Comparison of ENCODE assay signal across 23 cellular contexts in the genomic region with DNA sequence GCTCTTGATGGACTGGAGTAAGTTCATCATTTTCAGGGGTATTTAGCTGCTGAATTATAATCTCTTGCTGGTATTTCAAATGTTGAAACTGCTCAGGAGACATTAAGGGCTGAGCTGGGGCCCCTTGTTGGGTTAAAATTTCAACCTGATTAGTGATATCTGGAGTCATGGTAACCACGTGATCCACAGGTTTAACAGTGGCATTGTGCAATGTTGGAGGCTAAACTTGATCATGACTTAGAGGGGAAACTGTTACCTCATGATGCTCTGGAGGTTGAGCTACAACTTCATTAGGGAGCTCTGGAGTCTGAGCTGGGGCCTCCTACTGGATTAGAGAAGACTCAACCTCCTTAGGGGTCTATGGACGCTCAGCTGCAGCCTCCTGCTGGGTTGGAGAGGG. TPM values are rescaled to one million over a fixed set of nuclear protein-coding genes. Genes with fewer than 3 reads are reported as not detected.
"Had no signal": no experiment of that assay in that cellular context is flagged by ENCODE, and none has a peak within 500 bp of the region (broad histone marks: within the 10 kb centered on the region; RNA-seq: fewer than 3 reads in every experiment).

No MANE protein-coding gene starts in this region.

- ATAC-seq: PC-3, SK-N-SH treated with all-trans-retinoic acid at 6 μM for 48 hours had no signal

- H3K9me3 ChIP-seq: SJSA1 had no signal

- H3K4me1 ChIP-seq: SJSA1 had no signal

- H3K4me3 Mint-ChIP-seq: activated CD4-positive, alpha-beta T cell treated with anti-CD3 and anti-CD28 coated beads, Interleukin-2, amount 10 ng/mL, durations not matched to agents 24 days and 14 days; activated naive CD4-positive, alpha-beta T cell treated with anti-CD3 and anti-CD28 coated beads, Interleukin-2, amount 50 U/mL, for 24 hours; brain; central memory CD8-positive, alpha-beta T cell; T-helper 1 cell treated with Interleukin-12 subunit alpha and Interleukin-12 subunit beta and Interleukin-4 antibody, amounts not matched to agents 30 μg/mL and 1 μg/mL, for 36 hours had no signal

- H3K36me3 ChIP-seq: SJSA1 had no signal

- DNase-seq: activated CD4-positive, alpha-beta T cell treated with anti-CD3 and anti-CD28 coated beads for 1 hour; activated CD4-positive, alpha-beta T cell treated with anti-CD3 and anti-CD28 coated beads, Interleukin-2, amount 10 ng/mL, durations not matched to agents 24 days and 14 days; activated CD4-positive, alpha-beta T cell treated with anti-CD3 and anti-CD28 coated beads, Interleukin-2, amount 50 U/mL, for 48 hours; activated effector memory CD4-positive, alpha-beta T cell treated with Interleukin-2 at 50 U/mL for 16 hours; activated naive CD4-positive, alpha-beta T cell; activated T-cell treated with anti-CD3 and anti-CD28 coated beads for 4 hours; amygdala; Karpas-422; NCI-H1048; NCI-H146; NCI-H187 treated with DMSO at 0.1 percent for 48 hours; NCI-H2081 treated with DMSO at 0.1 percent for 48 hours; NCI-H446; NCI-H524; PC-3; SHP77 had no signal

- H3K27me3 Mint-ChIP-seq: activated naive CD4-positive, alpha-beta T cell treated with anti-CD3 and anti-CD28 coated beads, Interleukin-2, amount 50 U/mL, for 24 hours had no signal

- H3K27ac ChIP-seq: SJSA1 had no signal

- H3K9me3 Mint-ChIP-seq: activated CD4-positive, alpha-beta T cell treated with anti-CD3 and anti-CD28 coated beads, Interleukin-2, amount 10 ng/mL, durations not matched to agents 24 days and 14 days; activated naive CD4-positive, alpha-beta T cell treated with anti-CD3 and anti-CD28 coated beads, Interleukin-2, amount 50 U/mL, for 24 hours; central memory CD8-positive, alpha-beta T cell; T-helper 1 cell treated with Interleukin-12 subunit alpha and Interleukin-12 subunit beta and Interleukin-4 antibody, amounts not matched to agents 30 μg/mL and 1 μg/mL, for 36 hours had no signal

- H3K4me3 ChIP-seq: SJSA1 had no signal

- H3K27ac Mint-ChIP-seq: activated CD4-positive, alpha-beta T cell treated with anti-CD3 and anti-CD28 coated beads, Interleukin-2, amount 10 ng/mL, durations not matched to agents 24 days and 14 days; activated naive CD4-positive, alpha-beta T cell treated with anti-CD3 and anti-CD28 coated beads, Interleukin-2, amount 50 U/mL, for 24 hours; brain; T-helper 1 cell treated with Interleukin-12 subunit alpha and Interleukin-12 subunit beta and Interleukin-4 antibody, amounts not matched to agents 30 μg/mL and 1 μg/mL, for 36 hours had no signal

- H3K36me3 Mint-ChIP-seq: activated naive CD4-positive, alpha-beta T cell treated with anti-CD3 and anti-CD28 coated beads, Interleukin-2, amount 50 U/mL, for 24 hours; brain had no signal

RNA-seq across cellular contexts. Expression of a gene that starts 17.7 kb away (rescaled TPM):
- total RNA-seq: activated CD4-positive, alpha-beta T cell treated with anti-CD3 and anti-CD28 coated beads, Interleukin-2, amount 10 ng/mL, durations not matched to agents 24 days and 14 days; astrocyte; PC-3; SJSA1 had no signal

RNA-seq across cellular contexts. Expression of a gene that starts 29.2 kb away (rescaled TPM):
- total RNA-seq: activated CD4-positive, alpha-beta T cell treated with anti-CD3 and anti-CD28 coated beads, Interleukin-2, amount 10 ng/mL, durations not matched to agents 24 days and 14 days; astrocyte; PC-3; SJSA1 had no signal
